Comparison of ENCODE assay signal across 31 cellular contexts in genomic region chr3:35776346-35776745, GRCh38.
"Had no signal": no experiment of that assay in that cellular context is flagged by ENCODE, and none has a peak within 500 bp of the region (broad histone marks: within the 10 kb centered on the region; RNA-seq: fewer than 3 reads in every experiment).

No MANE protein-coding gene starts in this region.

- H3K9me3 Mint-ChIP-seq: activated CD4-positive, alpha-beta memory T cell treated with anti-CD3 and anti-CD28 coated beads, Interleukin-2, amount 10 ng/mL, durations not matched to agents 7 days and 5 days; activated CD4-positive, alpha-beta T cell treated with anti-CD3 and anti-CD28 coated beads, Interleukin-2, amount 10 ng/mL, durations not matched to agents 24 days and 14 days; activated naive CD4-positive, alpha-beta T cell treated with anti-CD3 and anti-CD28 coated beads, Interleukin-2, amount 10 ng/mL, durations not matched to agents 7 days and 5 days; activated naive CD8-positive, alpha-beta T cell treated with anti-CD3 and anti-CD28 coated beads, Interleukin-2, amount 10 ng/mL, durations not matched to agents 7 days and 5 days; activated T-cell treated with anti-CD3 and anti-CD28 coated beads, Interleukin-2, amount 50 U/mL, for 24 hours; activated T-cell treated with anti-CD3 and anti-CD28 coated beads, Interleukin-2, amount 50 U/mL, for 72 hours; brain; T-helper 2 cell treated with Interferon-gamma antibody and Interleukin-4, amounts not matched to agents 5 μg/mL and 100 μg/mL, for 36 hours had no signal

- H3K4me3 ChIP-seq: ascending aorta, breast epithelium, esophagus muscularis mucosa, gastrocnemius medialis had no signal

- H3K27me3 ChIP-seq: ascending aorta, breast epithelium, esophagus muscularis mucosa, foreskin keratinocyte, gastrocnemius medialis had no signal

- FAIRE-seq: colon had no signal

- ATAC-seq: activated CD4-positive, alpha-beta T cell treated with anti-CD3 and anti-CD28 coated beads for 36 hours; activated naive CD4-positive, alpha-beta T cell treated with anti-CD3 and anti-CD28 coated beads, Interleukin-2, amount 50 U/mL, for 72 hours; activated T-cell treated with anti-CD3 and anti-CD28 coated beads, Interleukin-2, amount 50 U/mL, for 72 hours; effector memory CD8-positive, alpha-beta T cell; foreskin keratinocyte; gastrocnemius medialis; T-helper 17 cell had no signal

- H3K9me3 ChIP-seq: ascending aorta, breast epithelium, esophagus muscularis mucosa, gastrocnemius medialis had no signal

- H3K36me3 ChIP-seq: ascending aorta, breast epithelium, esophagus muscularis mucosa, gastrocnemius medialis had no signal

- H3K27ac ChIP-seq: ascending aorta, breast epithelium, esophagus muscularis mucosa, foreskin keratinocyte had no signal

- DNase-seq: activated CD4-positive, alpha-beta memory T cell treated with anti-CD3 and anti-CD28 coated beads, Interleukin-2, amount 10 ng/mL, durations not matched to agents 7 days and 5 days; activated CD4-positive, alpha-beta T cell treated with anti-CD3 and anti-CD28 coated beads for 36 hours; activated CD4-positive, alpha-beta T cell treated with anti-CD3 and anti-CD28 coated beads, Interleukin-2, amount 10 ng/mL, durations not matched to agents 24 days and 14 days; activated CD4-positive, alpha-beta T cell treated with anti-CD3 and anti-CD28 coated beads, Interleukin-2, amount 50 U/mL, for 4 hours; activated CD4-positive, CD25-positive, alpha-beta regulatory T cell; activated CD4-positive, CD25-positive, alpha-beta regulatory T cell treated with anti-CD3 and anti-CD28 coated beads, Interleukin-2, amount 50 U/mL, for 72 hours; activated CD8-positive, alpha-beta memory T cell treated with anti-CD3 and anti-CD28 coated beads, Interleukin-2, amount 50 U/mL, for 48 hours; activated gamma-delta T cell; activated naive CD4-positive, alpha-beta T cell; activated naive CD4-positive, alpha-beta T cell treated with anti-CD3 and anti-CD28 coated beads, Interleukin-2, amount 10 ng/mL, durations not matched to agents 7 days and 5 days; activated naive CD8-positive, alpha-beta T cell treated with anti-CD3 and anti-CD28 coated beads, Interleukin-2, amount 10 ng/mL, durations not matched to agents 7 days and 5 days; activated T-cell treated with anti-CD3 and anti-CD28 coated beads for 4 hours; activated T-cell treated with anti-CD3 and anti-CD28 coated beads, Interleukin-2, amount 50 U/mL, for 24 hours; activated T-cell treated with anti-CD3 and anti-CD28 coated beads, Interleukin-2, amount 50 U/mL, for 72 hours; cortex of kidney; dermis blood vessel endothelial cell; effector CD4-positive, alpha-beta T cell; effector memory CD8-positive, alpha-beta T cell; erythroblast; foreskin keratinocyte; gastrocnemius medialis; glutamatergic neuron; T-helper 1 cell; T-helper 17 cell had no signal

- H3K27ac Mint-ChIP-seq: activated CD4-positive, alpha-beta memory T cell treated with anti-CD3 and anti-CD28 coated beads, Interleukin-2, amount 10 ng/mL, durations not matched to agents 7 days and 5 days; activated CD4-positive, alpha-beta T cell treated with anti-CD3 and anti-CD28 coated beads for 36 hours; activated CD4-positive, alpha-beta T cell treated with anti-CD3 and anti-CD28 coated beads, Interleukin-2, amount 10 ng/mL, durations not matched to agents 24 days and 14 days; activated naive CD4-positive, alpha-beta T cell treated with anti-CD3 and anti-CD28 coated beads, Interleukin-2, amount 10 ng/mL, durations not matched to agents 7 days and 5 days; activated naive CD4-positive, alpha-beta T cell treated with anti-CD3 and anti-CD28 coated beads, Interleukin-2, amount 50 U/mL, for 72 hours; activated naive CD8-positive, alpha-beta T cell treated with anti-CD3 and anti-CD28 coated beads, Interleukin-2, amount 10 ng/mL, durations not matched to agents 7 days and 5 days; activated T-cell treated with anti-CD3 and anti-CD28 coated beads, Interleukin-2, amount 50 U/mL, for 24 hours; activated T-cell treated with anti-CD3 and anti-CD28 coated beads, Interleukin-2, amount 50 U/mL, for 72 hours; effector memory CD8-positive, alpha-beta T cell; T-helper 17 cell; T-helper 2 cell treated with Interferon-gamma antibody and Interleukin-4, amounts not matched to agents 5 μg/mL and 100 μg/mL, for 36 hours had no signal

- H3K36me3 Mint-ChIP-seq: activated naive CD4-positive, alpha-beta T cell treated with anti-CD3 and anti-CD28 coated beads, Interleukin-2, amount 10 ng/mL, durations not matched to agents 7 days and 5 days; activated naive CD4-positive, alpha-beta T cell treated with anti-CD3 and anti-CD28 coated beads, Interleukin-2, amount 50 U/mL, for 72 hours; activated naive CD8-positive, alpha-beta T cell treated with anti-CD3 and anti-CD28 coated beads, Interleukin-2, amount 10 ng/mL, durations not matched to agents 7 days and 5 days had no signal

- H3K4me1 ChIP-seq: ascending aorta, breast epithelium, esophagus muscularis mucosa, foreskin keratinocyte had no signal

- H3K4me1 Mint-ChIP-seq: activated CD4-positive, alpha-beta memory T cell treated with anti-CD3 and anti-CD28 coated beads, Interleukin-2, amount 10 ng/mL, durations not matched to agents 7 days and 5 days; activated CD4-positive, alpha-beta T cell treated with anti-CD3 and anti-CD28 coated beads, Interleukin-2, amount 10 ng/mL, durations not matched to agents 24 days and 14 days; activated naive CD4-positive, alpha-beta T cell treated with anti-CD3 and anti-CD28 coated beads, Interleukin-2, amount 10 ng/mL, durations not matched to agents 7 days and 5 days; activated naive CD8-positive, alpha-beta T cell treated with anti-CD3 and anti-CD28 coated beads, Interleukin-2, amount 10 ng/mL, durations not matched to agents 7 days and 5 days; T-helper 17 cell had no signal

- H3K27me3 Mint-ChIP-seq: activated CD4-positive, alpha-beta memory T cell treated with anti-CD3 and anti-CD28 coated beads, Interleukin-2, amount 10 ng/mL, durations not matched to agents 7 days and 5 days; activated CD4-positive, alpha-beta T cell treated with anti-CD3 and anti-CD28 coated beads, Interleukin-2, amount 10 ng/mL, durations not matched to agents 24 days and 14 days; activated naive CD4-positive, alpha-beta T cell treated with anti-CD3 and anti-CD28 coated beads, Interleukin-2, amount 10 ng/mL, durations not matched to agents 7 days and 5 days; activated naive CD8-positive, alpha-beta T cell treated with anti-CD3 and anti-CD28 coated beads, Interleukin-2, amount 10 ng/mL, durations not matched to agents 7 days and 5 days; activated T-cell treated with anti-CD3 and anti-CD28 coated beads, Interleukin-2, amount 50 U/mL, for 24 hours; brain; effector memory CD8-positive, alpha-beta T cell; T-helper 17 cell had no signal

- H3K4me3 Mint-ChIP-seq: activated CD4-positive, alpha-beta memory T cell treated with anti-CD3 and anti-CD28 coated beads, Interleukin-2, amount 10 ng/mL, durations not matched to agents 7 days and 5 days; activated CD4-positive, alpha-beta T cell treated with anti-CD3 and anti-CD28 coated beads for 36 hours; activated CD4-positive, alpha-beta T cell treated with anti-CD3 and anti-CD28 coated beads, Interleukin-2, amount 10 ng/mL, durations not matched to agents 24 days and 14 days; activated naive CD4-positive, alpha-beta T cell treated with anti-CD3 and anti-CD28 coated beads, Interleukin-2, amount 10 ng/mL, durations not matched to agents 7 days and 5 days; activated naive CD8-positive, alpha-beta T cell treated with anti-CD3 and anti-CD28 coated beads, Interleukin-2, amount 10 ng/mL, durations not matched to agents 7 days and 5 days; activated T-cell treated with anti-CD3 and anti-CD28 coated beads, Interleukin-2, amount 50 U/mL, for 24 hours; activated T-cell treated with anti-CD3 and anti-CD28 coated beads, Interleukin-2, amount 50 U/mL, for 72 hours; brain; effector memory CD8-positive, alpha-beta T cell; T-helper 17 cell; T-helper 2 cell treated with Interferon-gamma antibody and Interleukin-4, amounts not matched to agents 5 μg/mL and 100 μg/mL, for 36 hours had no signal
